Comparison of ENCODE assay signal across 8 cellular contexts in the genomic region with DNA sequence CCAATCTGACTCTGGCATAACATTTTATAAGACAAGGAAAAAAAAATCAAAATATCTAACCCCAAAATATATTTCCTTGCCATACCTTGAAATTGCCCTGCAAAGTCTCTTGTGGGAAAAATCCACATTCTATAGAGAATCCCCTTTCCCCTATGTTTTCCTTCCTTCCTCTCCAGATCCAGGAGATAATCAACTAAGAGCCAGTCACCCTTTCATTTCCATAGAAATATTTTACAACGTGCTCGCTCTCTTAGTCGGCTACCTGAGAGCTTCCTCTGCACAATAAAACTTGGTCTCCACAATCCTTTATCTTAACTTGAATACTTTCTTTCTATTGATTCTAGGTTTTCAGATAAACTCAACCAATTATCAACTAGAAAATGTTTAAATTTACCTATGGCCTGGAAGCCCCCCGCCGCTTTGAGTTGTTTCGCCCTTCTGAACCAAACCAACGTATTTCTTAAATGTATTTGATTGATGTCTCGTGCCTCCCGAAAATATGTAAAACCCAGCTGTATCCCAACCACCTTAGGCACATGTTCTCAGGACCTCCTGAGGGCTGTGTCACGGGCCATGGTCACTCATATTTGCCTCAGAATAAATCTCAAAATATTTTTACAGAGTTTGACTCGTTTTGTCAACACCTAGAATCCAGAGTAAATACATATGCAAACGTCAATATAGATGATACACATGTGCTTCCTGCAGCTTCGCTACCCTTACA. TPM values are rescaled to one million over a fixed set of nuclear protein-coding genes. Genes with fewer than 3 reads are reported as not detected.
DNase-seq lines count a peak whose midpoint lies in the region; ATAC-seq, FAIRE-seq and TF ChIP-seq lines count a peak whose summit lies in the region.

No MANE protein-coding gene starts in this region.

- H3K36me3 ChIP-seq in HAP-1 (replicated peaks), result no peaks in the 10 kb centered on the region
- no peaks in the 10 kb centered on the region for H3K36me3 ChIP-seq in hepatocyte (replicated peaks; ENCODE audit: insufficient read depth, low read depth)
- H3K36me3 ChIP-seq in small intestine (ENCODE audit: control insufficient read depth in 2 of 2, insufficient read depth in 2 of 2, low read length in 2 of 2), result no peaks in the 10 kb centered on the region

- H4K20me1 ChIP-seq in hepatocyte (ENCODE audit: insufficient read depth, poor library complexity, severe bottlenecking), result peaks cover 54% of the 10 kb centered on the region

- H3K4me2 ChIP-seq in hepatocyte, result peak overlapping the region; percentile 93

- H3K4me1 Mint-ChIP-seq in activated B cell treated with CpG ODN at 0.5 μM for 24 hours, result peaks cover 69% of the 10 kb centered on the region

- H3K9me3 Mint-ChIP-seq in activated B cell treated with CpG ODN at 0.5 μM for 24 hours, result no peaks in the 10 kb centered on the region

- in situ Hi-C loops in HAP-1 (cut with MboI; ENCODE audit: low sequenced_read_pairs), result no loop called here

- H3K4me1 ChIP-seq in HAP-1, result peaks cover 11% of the 10 kb centered on the region
- H3K4me1 ChIP-seq in hepatocyte (ENCODE audit: insufficient read depth), result peaks cover 7% of the 10 kb centered on the region
- H3K4me1 ChIP-seq in small intestine (ENCODE audit: control insufficient read depth in 2 of 2, insufficient read depth in 1 of 2, low read depth in 1 of 2, low read length in 1 of 2), result peaks cover 0 to 11% of the 10 kb centered on the region in 2 donors

- peak overlapping the region; percentile 64 for H2AFZ ChIP-seq in hepatocyte

- 3% methylated on average over 13 of the region's 13 CpGs for WGBS in hepatocyte (ENCODE audit: low lambda C conversion rate, missing lambda C conversion rate)
- WGBS in small intestine, 3 donors, result 0 to 4% (median 4%) methylated on average over 13 of the region's 13 CpGs

- no peaks in the 10 kb centered on the region for H3K27me3 Mint-ChIP-seq in activated B cell treated with CpG ODN at 0.5 μM for 24 hours

- H3K9me2 ChIP-seq in hepatocyte (replicated peaks; ENCODE audit: insufficient read depth), result no peaks in the 10 kb centered on the region

- H3K4me3 Mint-ChIP-seq in activated B cell treated with CpG ODN at 0.5 μM for 24 hours, result peak overlapping the region; percentile 92

- H3K9me3 ChIP-seq in HAP-1 (no peaks in the 10 kb centered on the region), hepatocyte (ENCODE audit: low read depth) (no peaks in the 10 kb centered on the region), small intestine (ENCODE audit: control insufficient read depth, low read depth) (no peaks in the 10 kb centered on the region)

- H3K27ac Mint-ChIP-seq in activated B cell treated with CpG ODN at 0.5 μM for 24 hours, result peak overlapping the region; percentile 83

- TF ChIP-seq CTCF in activated B cell treated with CpG ODN at 0.5 μM for 24 hours (IDR thresholded peaks at IDR 0.05), result no peak
- TF ChIP-seq CTCF in hepatocyte (IDR thresholded peaks at IDR 0.05; ENCODE audit: poor library complexity), result no peak

- DNase-seq in HAP-1 (ENCODE audit: low spot score in 2 of 2) (no peak), activated B cell treated with CpG ODN at 0.5 μM for 24 hours (no peak), hepatocyte (ENCODE audit: low spot score) (no peak), small intestine (no peak), NCI-H2227 treated with DMSO at 0.1 percent for 48 hours (lab: John Stamatoyannopoulos, UW) (no peak), NCI-H226 (no peak), DMS79 treated with DMSO at 0.1 percent for 48 hours (lab: John Stamatoyannopoulos, UW) (no peak)
- no peak for DNase-seq in stimulated activated CD8-positive, alpha-beta memory T cell treated with anti-CD3 and anti-CD28 coated beads, Interleukin-4, amount 100 ng/mL, for 48 hours

- H3K36me3 Mint-ChIP-seq in activated B cell treated with CpG ODN at 0.5 μM for 24 hours (ENCODE audit: low read depth), result peaks cover 7% of the 10 kb centered on the region

- H3K27ac ChIP-seq in hepatocyte, result peak overlapping the region; percentile 96
- H3K27ac ChIP-seq in small intestine (ENCODE audit: low read depth in 1 of 2, low read length in 1 of 2), result peak overlapping the region; percentile 71 to 87

- H3K27me3 ChIP-seq in HAP-1 (ENCODE audit: low read depth) (no peaks in the 10 kb centered on the region), hepatocyte (no peaks in the 10 kb centered on the region), small intestine (ENCODE audit: control insufficient read depth in 2 of 2, insufficient read depth in 2 of 2, low read length in 2 of 2) (no peaks in the 10 kb centered on the region)

- POLR2A ChIA-PET in activated B cell treated with CpG ODN at 0.5 μM for 24 hours (lab: Charles Lee), result interaction anchor here (0.6 to 5.7 kb wide), 9 partner anchors 10 to 423 kb away, joined by 3 to 125 read pairs (median 7); a partner anchor contains a TSS

- no peak for ATAC-seq in activated B cell treated with CpG ODN at 0.5 μM for 24 hours (ENCODE audit: low read depth)

- FAIRE-seq in small intestine (lab: Jason Lieb, UNC), result no peak

- CTCF ChIA-PET in activated B cell treated with CpG ODN at 0.5 μM for 24 hours (lab: Charles Lee), result interaction anchor here (0.8 to 3.8 kb wide), 4 partner anchors 11 to 46 kb away, joined by 3 to 21 read pairs (median 6); no protein-coding TSS in a partner anchor

- peaks cover 57% of the 10 kb centered on the region for H3K79me2 ChIP-seq in hepatocyte

- H3K4me3 ChIP-seq in HAP-1 (peak overlapping the region; percentile 90), hepatocyte (peak overlapping the region; percentile 83), small intestine (ENCODE audit: low read depth in 1 of 2, low read length in 2 of 2) (peak overlapping the region; percentile 89 to 90)

- intact Hi-C loops in activated B cell treated with CpG ODN at 0.5 μM for 24 hours (cut with micrococcal nuclease), result loop anchor here (2.0 kb wide), 1 partner anchor 77 kb away; a partner anchor contains a TSS

RNA-seq across cellular contexts. Expression of a gene that starts 0.9 kb away (rescaled TPM):
- 207 and 210 TPM in 2 replicates for total RNA-seq in activated B cell treated with CpG ODN at 0.5 μM for 24 hours
- 686 and 732 TPM in 2 replicates for total RNA-seq in hepatocyte
- polyA plus RNA-seq in hepatocyte, result 954 and 987 TPM in 2 replicates
- 100 to 1,000 TPM; 149 to 411 (median 210) TPM for polyA plus RNA-seq in small intestine
